In genomic region chr5:43039468-43040286, GRCh38 we compare ENCODE assay signal across 8 cellular contexts. TPM values are rescaled to one million over a fixed set of nuclear protein-coding genes. Genes with fewer than 3 reads are reported as not detected.
DNase-seq lines count a peak whose midpoint lies in the region; ATAC-seq and TF ChIP-seq lines count a peak whose summit lies in the region.

No MANE protein-coding gene starts in this region.

- H3K36me3 ChIP-seq in ACC112 (ENCODE audit: insufficient read depth, low read length) (no peaks in the 10 kb centered on the region), iPS-20b (ENCODE audit: insufficient read depth, low read depth, low read length) (no peaks in the 10 kb centered on the region)

- peak; percentile 7 for ATAC-seq in GM18873 (IDR thresholded peaks at IDR 0.05; ENCODE audit: low FRiP score, unreplicated experiment)
- peak; percentile 2 for ATAC-seq in T-helper 17 cell
- no peak for ATAC-seq in GM21786 (IDR thresholded peaks at IDR 0.05; ENCODE audit: unreplicated experiment)

- in situ Hi-C loops in astrocyte of the spinal cord (cut with HindIII; ENCODE audit: low sequenced_read_pairs) = no loop called here

- DNase-seq in NCI-H1105 treated with DMSO at 0.1 percent for 48 hours (lab: John Stamatoyannopoulos, UW) = peak; percentile 82
- DNase-seq in T-helper 17 cell = peak; percentile 54 to 56 (median 55)
- peak; percentile 90 for DNase-seq in astrocyte of the spinal cord (ENCODE audit: low read depth, low spot score)
- peak; percentile 57 for DNase-seq in stimulated activated CD4-positive, alpha-beta T cell treated with anti-CD3 and anti-CD28 coated beads, Interleukin-12 subunit alpha, Interleukin-12 subunit beta, amount 100 ng/mL, for 4 hours

- H3K27me3 ChIP-seq in ACC112 (ENCODE audit: insufficient read depth, low read length) (no peaks in the 10 kb centered on the region), iPS-20b (ENCODE audit: insufficient read depth, low read length) (peaks cover 95% of the 10 kb centered on the region)

- peak overlapping the region; percentile 99 for H3K27ac Mint-ChIP-seq in T-helper 17 cell

- H2AFZ ChIP-seq in ACC112 (ENCODE audit: low read length, unreplicated experiment) = peak overlapping the region; percentile 86

- H3K79me2 ChIP-seq in ACC112 (ENCODE audit: control insufficient read depth, insufficient read depth, low read length, unreplicated experiment) = peaks cover 49% of the 10 kb centered on the region

- no peak overlapping the region for H3K9ac ChIP-seq in iPS-20b (ENCODE audit: low read depth, low read length)

- no peaks in the 10 kb centered on the region for H3K27me3 Mint-ChIP-seq in T-helper 17 cell

- peak; percentile 32 for TF ChIP-seq CTCF in astrocyte of the spinal cord (IDR thresholded peaks at IDR 0.05; ENCODE audit: low read depth, low read length)

- H3K9me3 ChIP-seq in T-helper 17 cell (ENCODE audit: control insufficient read depth, low read length, poor library complexity, severe bottlenecking) (no peaks in the 10 kb centered on the region), iPS-20b (ENCODE audit: insufficient read depth, low read depth, low read length) (no peaks in the 10 kb centered on the region)

- H3K27ac ChIP-seq in ACC112 (ENCODE audit: low read depth, low read length) = peak overlapping the region; percentile 43
- H3K27ac ChIP-seq in iPS-20b (ENCODE audit: low read length) = no peak overlapping the region

- peaks cover 37% of the 10 kb centered on the region for H3K4me1 Mint-ChIP-seq in T-helper 17 cell

- H3K36me3 Mint-ChIP-seq in T-helper 17 cell (ENCODE audit: low read depth) = no peaks in the 10 kb centered on the region

- peaks cover 7% of the 10 kb centered on the region for H3K4me1 ChIP-seq in ACC112 (ENCODE audit: control insufficient read depth, insufficient read depth, low read length, unreplicated experiment)
- H3K4me1 ChIP-seq in iPS-20b (ENCODE audit: insufficient read depth, low read length) = peaks cover 15% of the 10 kb centered on the region; the same call in 1 of the 2 replicates

- peak overlapping the region; percentile 79 for H3K4me3 ChIP-seq in ACC112 (ENCODE audit: low read depth, low read length)
- H3K4me3 ChIP-seq in astrocyte of the spinal cord (ENCODE audit: low read depth, low read length) = peak overlapping the region; percentile 67
- peak overlapping the region; percentile 69 for H3K4me3 ChIP-seq in iPS-20b (ENCODE audit: low read length)

- H3K4me3 Mint-ChIP-seq in T-helper 17 cell = peak overlapping the region; percentile 99

RNA-seq across cellular contexts. Expression of gene ANXA2R, which starts 0.4 kb away (rescaled TPM):
- 10 to 100 TPM; 33.0 to 44.0 TPM for total RNA-seq in T-helper 17 cell
